ENCODE assay signal across 14 cellular contexts in the genomic region with DNA sequence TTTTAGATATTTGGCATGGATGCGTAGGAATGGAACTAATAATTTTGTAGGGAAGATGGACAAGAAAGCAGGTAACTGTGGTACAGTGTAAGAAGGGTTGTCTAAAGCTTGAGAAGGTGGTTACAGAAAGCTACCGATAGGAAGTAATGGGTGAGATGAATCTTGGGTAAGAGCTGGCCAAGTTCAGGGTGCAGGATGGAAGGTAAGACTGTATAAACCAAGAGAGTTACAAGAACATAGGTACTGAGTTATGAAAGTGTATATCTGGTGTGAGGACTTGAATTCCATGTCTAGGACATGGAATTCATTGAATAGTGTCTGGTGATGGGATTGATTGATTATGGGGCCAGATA. TPM values are rescaled to one million over a fixed set of nuclear protein-coding genes. Genes with fewer than 3 reads are reported as not detected.
DNase-seq lines count a peak whose midpoint lies in the region; ATAC-seq and TF ChIP-seq lines count a peak whose summit lies in the region.
"Had no signal": no experiment of that assay in that cellular context is flagged by ENCODE, and none has a peak within 500 bp of the region (broad histone marks: within the 10 kb centered on the region; RNA-seq: fewer than 3 reads in every experiment).

No MANE protein-coding gene starts in this region.

- H3K36me3 Mint-ChIP-seq in CD4-positive, alpha-beta memory T cell = peaks cover 4 to 7% of the 10 kb centered on the region in 2 donors
- H3K36me3 Mint-ChIP-seq in natural killer cell = no peaks in the 10 kb centered on the region

- H3K27ac ChIP-seq in CD4-positive, alpha-beta memory T cell (ENCODE audit: low read depth, low read length) = peak overlapping the region; percentile 87
- H3K27ac ChIP-seq in HUES48 (ENCODE audit: low read depth, low read length) = no peak overlapping the region

- POLR2A ChIA-PET in CD4-positive, alpha-beta memory T cell (lab: Charles Lee; ENCODE audit: partially characterized antibody) = interaction anchor here (2.2 to 3.0 kb wide), 3 partner anchors 13 to 133 kb away, joined by 7 to 52 read pairs (median 8); partner anchors contain the start of gene BDP1

- H3K27ac Mint-ChIP-seq in CD4-positive, alpha-beta memory T cell = peak overlapping the region; percentile 10 to 82 (median 25)
- peak overlapping the region; percentile 94 to 97 for H3K27ac Mint-ChIP-seq in natural killer cell

- no peak overlapping the region for H3K4me3 ChIP-seq in CD4-positive, alpha-beta memory T cell (ENCODE audit: low read length in 2 of 2)
- peak overlapping the region; percentile 82; the same call in 1 of the 2 replicates for H3K4me3 ChIP-seq in HUES48 (ENCODE audit: low read depth, low read length)
- peak overlapping the region; percentile 92 for H3K4me3 ChIP-seq in adipocyte (ENCODE audit: low read length)

- intact Hi-C loops in CD4-positive, alpha-beta memory T cell (cut with micrococcal nuclease) = loop anchor here (5.0 kb wide), 3 partner anchors 36 to 734 kb away; partner anchors contain the start of genes BDP1, MRPS27 and PTCD2
- intact Hi-C loops in natural killer cell (cut with micrococcal nuclease) = loop anchor here (5.0 kb wide), 1 partner anchor 719 kb away; no protein-coding TSS in a partner anchor

- H3K9ac ChIP-seq in HUES48 (ENCODE audit: low read depth, low read length) (no peak overlapping the region), adipocyte (ENCODE audit: low read length) (no peak overlapping the region)

- H3K27me3 ChIP-seq in CD4-positive, alpha-beta memory T cell (ENCODE audit: insufficient read depth, low read length) = no peaks in the 10 kb centered on the region
- H3K27me3 ChIP-seq in HUES48 (ENCODE audit: control insufficient read depth, insufficient read depth, low read length) = no peaks in the 10 kb centered on the region
- H3K27me3 ChIP-seq in adipocyte (replicated peaks; ENCODE audit: control insufficient read depth, insufficient read depth, low read length) = no peaks in the 10 kb centered on the region

- no peaks in the 10 kb centered on the region for H3K9me3 Mint-ChIP-seq in CD4-positive, alpha-beta memory T cell
- H3K9me3 Mint-ChIP-seq in natural killer cell = no peaks in the 10 kb centered on the region

- TF ChIP-seq CTCF in natural killer cell (IDR thresholded peaks at IDR 0.05) = no peak

- DNase-seq in CD4-positive, alpha-beta memory T cell = no peak
- DNase-seq in adipocyte (ENCODE audit: low read depth) (no peak), natural killer cell (no peak), hippocampal formation (lab: John Stamatoyannopoulos, UW) (no peak)
- DNase-seq: activated effector memory CD4-positive, alpha-beta T cell treated with anti-CD3 and anti-CD28 coated beads, Interleukin-2, amount 50 U/mL, for 16 hours; effector CD4-positive, alpha-beta T cell; NCI-H1092; NCI-H524 treated with DMSO at 0.1 percent for 48 hours; nucleus accumbens; stimulated activated CD4-positive, alpha-beta T cell treated with anti-CD3 and anti-CD28 coated beads, Interleukin-4, amount 100 ng/mL, for 4 hours had no signal

- CTCF ChIA-PET in CD4-positive, alpha-beta memory T cell (lab: Charles Lee; ENCODE audit: partially characterized antibody) = interaction anchor here (2.2 to 3.4 kb wide), 2 partner anchors 9 to 12 kb away, joined by 8 to 32 read pairs; no protein-coding TSS in a partner anchor

- peaks cover 33 to 48% (median 41%) of the 10 kb centered on the region in 4 donors for H3K4me1 Mint-ChIP-seq in CD4-positive, alpha-beta memory T cell
- H3K4me1 Mint-ChIP-seq in natural killer cell = peaks cover 33 to 46% of the 10 kb centered on the region in 2 donors

- H3K4me3 Mint-ChIP-seq in CD4-positive, alpha-beta memory T cell = peak overlapping the region; percentile 90 to 100 (median 97)
- peak overlapping the region; percentile 94 for H3K4me3 Mint-ChIP-seq in natural killer cell

- no peaks in the 10 kb centered on the region for H3K9me3 ChIP-seq in CD4-positive, alpha-beta memory T cell (ENCODE audit: control insufficient read depth in 1 of 2, low read length in 2 of 2)
- no peaks in the 10 kb centered on the region for H3K9me3 ChIP-seq in HUES48 (ENCODE audit: control insufficient read depth, insufficient read depth, low read length)
- H3K9me3 ChIP-seq in adipocyte (ENCODE audit: control insufficient read depth, low read length) = no peaks in the 10 kb centered on the region

- no peak for ATAC-seq in natural killer cell
- no peak for ATAC-seq in HG03135 (IDR thresholded peaks at IDR 0.05; ENCODE audit: unreplicated experiment)
- ATAC-seq in HG03521 (IDR thresholded peaks at IDR 0.05; ENCODE audit: unreplicated experiment) = no peak
- no peak for ATAC-seq in HG03039 (IDR thresholded peaks at IDR 0.05; ENCODE audit: unreplicated experiment)

- H3K27me3 Mint-ChIP-seq in CD4-positive, alpha-beta memory T cell = no peaks in the 10 kb centered on the region
- no peaks in the 10 kb centered on the region for H3K27me3 Mint-ChIP-seq in natural killer cell (ENCODE audit: low read depth in 2 of 2)

- H3K4me1 ChIP-seq in CD4-positive, alpha-beta memory T cell (ENCODE audit: insufficient read depth, low read length) = peaks cover 43% of the 10 kb centered on the region
- H3K4me1 ChIP-seq in HUES48 (ENCODE audit: control insufficient read depth, insufficient read depth, low read length) = peaks cover 6% of the 10 kb centered on the region; the same call in 1 of the 2 replicates
- peaks cover 31% of the 10 kb centered on the region for H3K4me1 ChIP-seq in adipocyte (ENCODE audit: control insufficient read depth, insufficient read depth, low read length)

- no peaks in the 10 kb centered on the region for H3K36me3 ChIP-seq in CD4-positive, alpha-beta memory T cell (ENCODE audit: insufficient read depth, low read length)
- peaks cover 4% of the 10 kb centered on the region for H3K36me3 ChIP-seq in HUES48 (ENCODE audit: control insufficient read depth, insufficient read depth, low read length)
- H3K36me3 ChIP-seq in adipocyte (ENCODE audit: control insufficient read depth, insufficient read depth, low read length, severe bottlenecking) = peaks cover under 1% of the 10 kb centered on the region

RNA-seq across cellular contexts. Expression of gene MCCC2, which starts 1.4 kb away (rescaled TPM):
- total RNA-seq in CD4-positive, alpha-beta memory T cell = 10 to 100 TPM; 31.1 to 31.9 TPM
- 10 to 100 TPM; 28.1 to 31.7 TPM for polyA plus RNA-seq in CD4-positive, alpha-beta memory T cell
- 10 to 100 TPM; 23.3 to 35.2 (median 32.5) TPM for total RNA-seq in natural killer cell

Comparison
In these comparisons a context has a peak if more than half of its experiments do, and no peak if none do; other contexts are left out.
1. H3K4me3 ChIP-seq: peak in HUES48 (single experiment) and adipocyte (single experiment); none in CD4-positive, alpha-beta memory T cell (0 of 2).